Comparison of ENCODE assay signal across 8 cellular contexts in genomic region chr22:31947296-31947695, GRCh38. TPM values are rescaled to one million over a fixed set of nuclear protein-coding genes. Genes with fewer than 3 reads are reported as not detected.
DNase-seq lines count a peak whose midpoint lies in the region; ATAC-seq and TF ChIP-seq lines count a peak whose summit lies in the region.

No MANE protein-coding gene starts in this region.

- no peak overlapping the region for H3K4me3 ChIP-seq in fibroblast of pulmonary artery (replicated peaks; ENCODE audit: low read depth, low read length)

- peak; percentile 41 for TF ChIP-seq RAD21 in Ishikawa (IDR thresholded peaks at IDR 0.05; ENCODE audit: low read depth)

- H3K4me3 Mint-ChIP-seq in WTC11: peak overlapping the region; percentile 42; the same call in 1 of the 2 replicates
- no peak overlapping the region for H3K4me3 Mint-ChIP-seq in stimulated activated naive B cell treated with anti-CD40 and anti-IgM and Interleukin-4, amounts not matched to agents 10 μg/mL and 1 μg/mL and 100 μg/mL, for 72 hours

- H3K27me3 Mint-ChIP-seq in WTC11 (ENCODE audit: low read depth): peaks cover 5% of the 10 kb centered on the region
- H3K27me3 Mint-ChIP-seq in stimulated activated naive B cell treated with anti-CD40 and anti-IgM and Interleukin-4, amounts not matched to agents 10 μg/mL and 1 μg/mL and 100 μg/mL, for 72 hours: no peaks in the 10 kb centered on the region

- peak; percentile 13 for DNase-seq in DMS153 treated with DMSO at 0.1 percent for 48 hours (lab: John Stamatoyannopoulos, UW; ENCODE audit: unreplicated experiment)
- no peak for DNase-seq in DMS153 (lab: John Stamatoyannopoulos, UW)
- DNase-seq in WTC11 (ENCODE audit: low spot score): no peak
- DNase-seq in fibroblast of pulmonary artery (ENCODE audit: low read depth): peak; percentile 53
- no peak for DNase-seq in stimulated activated naive B cell treated with anti-CD40 and anti-IgM and Interleukin-4, amounts not matched to agents 10 μg/mL and 1 μg/mL and 100 μg/mL, for 72 hours
- DNase-seq in 8988T: no peak

- H3K9me3 Mint-ChIP-seq in WTC11: no peaks in the 10 kb centered on the region
- no peaks in the 10 kb centered on the region for H3K9me3 Mint-ChIP-seq in stimulated activated naive B cell treated with anti-CD40 and anti-IgM and Interleukin-4, amounts not matched to agents 10 μg/mL and 1 μg/mL and 100 μg/mL, for 72 hours

- H3K36me3 Mint-ChIP-seq in WTC11: peaks cover 28% of the 10 kb centered on the region
- H3K36me3 Mint-ChIP-seq in stimulated activated naive B cell treated with anti-CD40 and anti-IgM and Interleukin-4, amounts not matched to agents 10 μg/mL and 1 μg/mL and 100 μg/mL, for 72 hours: peaks cover 20 to 24% of the 10 kb centered on the region in 2 donors

- no peak for TF ChIP-seq EP300 in Ishikawa (IDR thresholded peaks at IDR 0.05; ENCODE audit: borderline replicate concordance)

- H3K4me1 Mint-ChIP-seq in WTC11: peaks cover 27% of the 10 kb centered on the region
- peaks cover 26 to 42% of the 10 kb centered on the region in 2 donors for H3K4me1 Mint-ChIP-seq in stimulated activated naive B cell treated with anti-CD40 and anti-IgM and Interleukin-4, amounts not matched to agents 10 μg/mL and 1 μg/mL and 100 μg/mL, for 72 hours

- POLR2A ChIA-PET in WTC11 (lab: Charles Lee): no interaction called here

- CTCF ChIA-PET in WTC11 (lab: Charles Lee): interaction anchor here (3.1 to 3.3 kb wide), 2 partner anchors 23 to 75 kb away, joined by 13 to 23 read pairs; no protein-coding TSS in a partner anchor

- ATAC-seq in WTC11 (no peak), HG02970 (IDR thresholded peaks at IDR 0.05; ENCODE audit: low FRiP score, unreplicated experiment) (no peak)
- ATAC-seq in stimulated activated naive B cell treated with anti-CD40 and anti-IgM and Interleukin-4, amounts not matched to agents 10 μg/mL and 1 μg/mL and 100 μg/mL, for 72 hours (replicated peaks): no peak

- peak overlapping the region; percentile 89 for H3K27ac Mint-ChIP-seq in WTC11
- H3K27ac Mint-ChIP-seq in stimulated activated naive B cell treated with anti-CD40 and anti-IgM and Interleukin-4, amounts not matched to agents 10 μg/mL and 1 μg/mL and 100 μg/mL, for 72 hours: peak overlapping the region; percentile 51

- TF ChIP-seq CTCF in WTC11 (IDR thresholded peaks at IDR 0.05): no peak
- peak; percentile 66 for TF ChIP-seq CTCF in fibroblast of pulmonary artery (IDR thresholded peaks at IDR 0.05; ENCODE audit: low read length, missing control alignments)

TF ChIP-seq in Ishikawa, 13 proteins besides CTCF, POLR2A, EP300 and RAD21:
- no peak for TF ChIP-seq EGR1 (IDR thresholded peaks at IDR 0.05)

TF ChIP-seq in WTC11, 78 proteins besides CTCF, POLR2A, EP300 and RAD21:
- TF ChIP-seq SMAD3 (CRISPR knock-in tag; IDR thresholded peaks at IDR 0.05; ENCODE audit: borderline replicate concordance) (no peak), MYBL2 (CRISPR knock-in tag; IDR thresholded peaks at IDR 0.05) (no peak), ATF1 (CRISPR knock-in tag; IDR thresholded peaks at IDR 0.05) (no peak)
TF ChIP-seq in WTC11: peak in this region for 0.

RNA-seq across cellular contexts. Expression of gene YWHAH, which starts 3.0 kb away (rescaled TPM):
- 190 to 205 TPM (median 203 TPM) in 3 replicates for total RNA-seq in WTC11 (2021)

Comparison
In these comparisons a context has a peak if more than half of its experiments do, and no peak if none do; other contexts are left out.
1. DNase-seq: peak in DMS153 treated with DMSO at 0.1 percent for 48 hours (single experiment) and fibroblast of pulmonary artery (single experiment); none in DMS153 (single experiment), WTC11 (single experiment), stimulated activated naive B cell treated with anti-CD40 and anti-IgM and Interleukin-4, amounts not matched to agents 10 μg/mL and 1 μg/mL and 100 μg/mL, for 72 hours (single experiment) and 8988T (single experiment).